26 cellular contexts compared by ENCODE assay signal in the genomic region with DNA sequence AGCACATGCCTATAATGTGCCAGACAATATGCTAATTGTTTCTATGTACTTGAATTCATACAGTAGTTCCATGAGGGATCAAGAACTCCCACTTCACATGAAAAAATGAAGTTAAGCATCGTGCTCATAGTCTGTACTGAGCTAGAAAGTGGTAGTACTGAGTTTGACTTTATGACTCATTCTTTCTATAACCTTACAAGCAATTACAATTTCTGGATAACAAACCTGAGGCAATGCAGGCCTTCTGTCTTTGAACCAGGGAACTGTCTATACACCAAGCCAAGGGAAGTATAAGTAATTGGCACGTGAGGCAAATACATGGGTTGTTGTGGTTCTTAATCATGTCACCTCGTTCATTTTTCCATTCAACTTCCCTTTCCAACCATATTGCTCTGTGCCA.
"Had no signal": no experiment of that assay in that cellular context is flagged by ENCODE, and none has a peak within 500 bp of the region (broad histone marks: within the 10 kb centered on the region; RNA-seq: fewer than 3 reads in every experiment).

No MANE protein-coding gene starts in this region.

- H3K9me3 Mint-ChIP-seq: activated CD4-positive, alpha-beta T cell treated with anti-CD3 and anti-CD28 coated beads, Interleukin-2, amount 10 ng/mL, durations not matched to agents 24 days and 14 days; activated naive CD4-positive, alpha-beta T cell treated with anti-CD3 and anti-CD28 coated beads, Interleukin-2, amount 50 U/mL, for 24 hours had no signal

- ATAC-seq: activated CD8-positive, alpha-beta memory T cell treated with anti-CD3 and anti-CD28 coated beads, Interleukin-2, amount 10 ng/mL, durations not matched to agents 7 days and 5 days; Panc1 had no signal

- H3K4me3 Mint-ChIP-seq: activated CD4-positive, alpha-beta T cell treated with anti-CD3 and anti-CD28 coated beads, Interleukin-2, amount 10 ng/mL, durations not matched to agents 24 days and 14 days; activated CD8-positive, alpha-beta memory T cell treated with anti-CD3 and anti-CD28 coated beads, Interleukin-2, amount 10 ng/mL, durations not matched to agents 7 days and 5 days; activated naive CD4-positive, alpha-beta T cell treated with anti-CD3 and anti-CD28 coated beads, Interleukin-2, amount 50 U/mL, for 24 hours had no signal

- H3K27me3 Mint-ChIP-seq: activated CD4-positive, alpha-beta T cell treated with anti-CD3 and anti-CD28 coated beads, Interleukin-2, amount 10 ng/mL, durations not matched to agents 24 days and 14 days; activated CD8-positive, alpha-beta memory T cell treated with anti-CD3 and anti-CD28 coated beads, Interleukin-2, amount 10 ng/mL, durations not matched to agents 7 days and 5 days; activated naive CD4-positive, alpha-beta T cell treated with anti-CD3 and anti-CD28 coated beads, Interleukin-2, amount 50 U/mL, for 24 hours had no signal

- H3K27ac Mint-ChIP-seq: activated CD4-positive, alpha-beta T cell treated with anti-CD3 and anti-CD28 coated beads, Interleukin-2, amount 10 ng/mL, durations not matched to agents 24 days and 14 days; activated CD8-positive, alpha-beta memory T cell treated with anti-CD3 and anti-CD28 coated beads, Interleukin-2, amount 10 ng/mL, durations not matched to agents 7 days and 5 days had no signal

- DNase-seq: activated CD4-positive, alpha-beta T cell treated with anti-CD3 and anti-CD28 coated beads for 1 hour; activated CD4-positive, alpha-beta T cell treated with anti-CD3 and anti-CD28 coated beads, Interleukin-2, amount 10 ng/mL, durations not matched to agents 24 days and 14 days; activated CD4-positive, alpha-beta T cell treated with anti-CD3 and anti-CD28 coated beads, Interleukin-2, amount 50 U/mL, for 48 hours; activated CD4-positive, CD25-positive, alpha-beta regulatory T cell; activated CD8-positive, alpha-beta memory T cell treated with anti-CD3 and anti-CD28 coated beads for 24 hours; activated CD8-positive, alpha-beta memory T cell treated with anti-CD3 and anti-CD28 coated beads, Interleukin-2, amount 10 ng/mL, durations not matched to agents 7 days and 5 days; activated CD8-positive, alpha-beta memory T cell treated with anti-CD3 and anti-CD28 coated beads, Interleukin-2, amount 50 U/mL, for 48 hours; activated effector memory CD4-positive, alpha-beta T cell treated with anti-CD3 and anti-CD28 coated beads, Interleukin-2, amount 50 U/mL, for 16 hours; activated naive CD4-positive, alpha-beta T cell; amniotic stem cell; aorta; brain microvascular endothelial cell; central memory CD4-positive, alpha-beta T cell; MV-4-11; NCI-H1092; NCI-H1436 treated with DMSO at 0.1 percent for 48 hours; NCI-H1694 treated with DMSO at 0.1 percent for 48 hours; NCI-H2029; NCI-H345; NCI-H524 treated with DMSO at 0.1 percent for 48 hours; SHP77; SJCRH30; T1000; WERI-Rb-1 had no signal
